20 cellular contexts compared by ENCODE assay signal in genomic region chr2:168424112-168424951, GRCh38. TPM values are rescaled to one million over a fixed set of nuclear protein-coding genes. Genes with fewer than 3 reads are reported as not detected.
DNase-seq lines count a peak whose midpoint lies in the region; ATAC-seq and TF ChIP-seq lines count a peak whose summit lies in the region.
"Had no signal": no experiment of that assay in that cellular context is flagged by ENCODE, and none has a peak within 500 bp of the region (broad histone marks: within the 10 kb centered on the region; RNA-seq: fewer than 3 reads in every experiment).

No MANE protein-coding gene starts in this region.

- H3K27me3 Mint-ChIP-seq in activated naive CD4-positive, alpha-beta T cell treated with anti-CD3 and anti-CD28 coated beads, Interleukin-2, amount 50 U/mL, for 24 hours, result no peaks in the 10 kb centered on the region
- H3K27me3 Mint-ChIP-seq: stimulated activated naive B cell treated with anti-CD40 and anti-IgM and Interleukin-4, amounts not matched to agents 10 μg/mL and 1 μg/mL and 100 μg/mL, for 72 hours had no signal

- no peak for TF ChIP-seq CTCF in sigmoid colon (IDR thresholded peaks at IDR 0.05)

- H3K27ac ChIP-seq in sigmoid colon, result no peak overlapping the region
- H3K27ac ChIP-seq: body of pancreas, dorsolateral prefrontal cortex, PC-9, uterus had no signal

- no peak overlapping the region for H3K4me3 Mint-ChIP-seq in activated naive CD4-positive, alpha-beta T cell treated with anti-CD3 and anti-CD28 coated beads, Interleukin-2, amount 50 U/mL, for 24 hours
- H3K4me3 Mint-ChIP-seq: stimulated activated naive B cell treated with anti-CD40 and anti-IgM and Interleukin-4, amounts not matched to agents 10 μg/mL and 1 μg/mL and 100 μg/mL, for 72 hours had no signal

- peak overlapping the region; percentile 21 for H3K27ac Mint-ChIP-seq in activated naive CD4-positive, alpha-beta T cell treated with anti-CD3 and anti-CD28 coated beads, Interleukin-2, amount 50 U/mL, for 24 hours
- H3K27ac Mint-ChIP-seq: stimulated activated naive B cell treated with anti-CD40 and anti-IgM and Interleukin-4, amounts not matched to agents 10 μg/mL and 1 μg/mL and 100 μg/mL, for 72 hours had no signal

- TF ChIP-seq EP300 in sigmoid colon (IDR thresholded peaks at IDR 0.05), result no peak

- peaks cover 11% of the 10 kb centered on the region for H3K9me3 Mint-ChIP-seq in activated naive CD4-positive, alpha-beta T cell treated with anti-CD3 and anti-CD28 coated beads, Interleukin-2, amount 50 U/mL, for 24 hours

- DNase-seq in activated naive CD4-positive, alpha-beta T cell treated with anti-CD3 and anti-CD28 coated beads, Interleukin-2, amount 50 U/mL, for 16 hours, result no peak
- DNase-seq in NCI-H2171 (lab: John Stamatoyannopoulos, UW), result peak; percentile 13
- peak; percentile 90 for DNase-seq in dedifferentiated amniotic fluid mesenchymal stem cell (ENCODE audit: extremely low spot score)
- peak; percentile 33 for DNase-seq in skeletal muscle cell (ENCODE audit: low read depth)
- DNase-seq in sigmoid colon, result no peak
- DNase-seq: activated gamma-delta T cell; body of pancreas; dorsolateral prefrontal cortex; HCEC 1CT; left colon; mucosa of descending colon; NCI-H1105; PC-9; stimulated activated naive B cell treated with anti-CD40 and anti-IgM and Interleukin-4, amounts not matched to agents 10 μg/mL and 1 μg/mL and 100 μg/mL, for 72 hours; uterus had no signal

- H3K4me3 ChIP-seq in skeletal muscle cell (ENCODE audit: low read depth, low read length) (no peak overlapping the region), sigmoid colon (no peak overlapping the region)
- H3K4me3 ChIP-seq: body of pancreas, dorsolateral prefrontal cortex, mucosa of descending colon, PC-9, smooth muscle cell, uterus had no signal

- peaks cover 37% of the 10 kb centered on the region for H3K4me1 Mint-ChIP-seq in activated naive CD4-positive, alpha-beta T cell treated with anti-CD3 and anti-CD28 coated beads, Interleukin-2, amount 50 U/mL, for 24 hours

- no peaks in the 10 kb centered on the region for H3K27me3 ChIP-seq in sigmoid colon
- H3K27me3 ChIP-seq: body of pancreas, dorsolateral prefrontal cortex, uterus had no signal

- H3K9me3 ChIP-seq in sigmoid colon, result no peaks in the 10 kb centered on the region
- H3K9me3 ChIP-seq: body of pancreas, mucosa of descending colon, uterus had no signal

- H3K36me3 ChIP-seq in sigmoid colon, result no peaks in the 10 kb centered on the region
- H3K36me3 ChIP-seq: uterus had no signal

- 39 to 42% methylated on average over 2 of the region's 2 CpGs for WGBS in sigmoid colon, 2 donors

- ATAC-seq in HG02763 (IDR thresholded peaks at IDR 0.05; ENCODE audit: unreplicated experiment), result no peak
- ATAC-seq in GM18502 (IDR thresholded peaks at IDR 0.05; ENCODE audit: poor library complexity, unreplicated experiment), result no peak
- ATAC-seq: body of pancreas, esophagus mucosa, left colon, mucosa of descending colon had no signal

- peaks cover 6% of the 10 kb centered on the region for H3K36me3 Mint-ChIP-seq in activated naive CD4-positive, alpha-beta T cell treated with anti-CD3 and anti-CD28 coated beads, Interleukin-2, amount 50 U/mL, for 24 hours

- H3K4me1 ChIP-seq in sigmoid colon, result no peaks in the 10 kb centered on the region
- H3K4me1 ChIP-seq: body of pancreas, uterus had no signal

- intact Hi-C loops in sigmoid colon (cut with DNase I), result no loop called here

- no peak for TF ChIP-seq POLR2A in sigmoid colon (IDR thresholded peaks at IDR 0.05)

RNA-seq across cellular contexts. Expression of gene CERS6, which starts 31.7 kb away (rescaled TPM):
- 10 to 100 TPM in 3 of 4 donors, 1 to 10 TPM in 1; 9.4 to 15.3 (median 12.3) TPM for total RNA-seq in sigmoid colon
- 10 to 100 TPM in 1 of 3 donors, 1 to 10 TPM in 2; 4.4 to 21.0 (median 4.8) TPM for polyA plus RNA-seq in sigmoid colon

Comparison
In these comparisons a context has a peak if more than half of its experiments do, and no peak if none do; other contexts are left out.
1. DNase-seq: peak in NCI-H2171 (single experiment), dedifferentiated amniotic fluid mesenchymal stem cell (single experiment) and skeletal muscle cell (single experiment); none in activated naive CD4-positive, alpha-beta T cell treated with anti-CD3 and anti-CD28 coated beads, Interleukin-2, amount 50 U/mL, for 16 hours (single experiment) and sigmoid colon (single experiment).